Comparison of ENCODE assay signal across 8 cellular contexts in the genomic region with DNA sequence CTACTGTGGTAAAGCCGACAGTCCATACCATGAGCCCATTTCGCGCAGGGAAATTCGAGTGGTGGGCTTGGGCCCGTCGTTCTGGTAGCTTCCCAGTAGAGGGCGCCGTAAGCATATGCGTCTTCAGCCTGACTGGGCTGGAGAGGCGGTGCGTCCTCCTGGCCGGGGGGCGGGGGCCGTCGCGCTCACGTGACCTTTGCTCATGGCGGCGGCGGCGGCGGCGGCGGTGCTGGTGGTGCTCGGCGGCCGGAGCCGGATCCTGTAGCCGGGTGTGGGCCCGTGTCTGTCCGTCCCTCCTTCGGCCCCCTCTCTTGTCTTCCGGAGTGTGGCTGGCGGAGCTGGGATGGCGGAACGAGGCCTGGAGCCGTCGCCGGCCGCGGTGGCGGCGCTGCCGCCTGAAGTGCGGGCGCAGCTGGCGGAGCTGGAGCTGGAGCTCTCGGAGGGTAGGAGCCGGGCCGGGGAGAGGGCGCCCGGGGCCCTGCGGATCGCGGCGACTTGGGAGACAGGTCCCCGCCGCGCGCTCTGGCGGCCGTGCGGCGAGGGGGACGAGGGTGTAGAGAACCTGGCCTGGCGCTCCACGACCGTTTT. TPM values are rescaled to one million over a fixed set of nuclear protein-coding genes. Genes with fewer than 3 reads are reported as not detected.
DNase-seq lines count a peak whose midpoint lies in the region; ATAC-seq and TF ChIP-seq lines count a peak whose summit lies in the region.

TSS of gene DIP2B (plus strand) at position 188 of the 588 bp plus-strand sequence. CDS start at position 344, 156 bp downstream.

- H3K9me3 ChIP-seq in BE2C (no peaks in the 10 kb centered on the region), colonic mucosa (no peaks in the 10 kb centered on the region)

- H3K27me3 ChIP-seq in BE2C, result no peaks in the 10 kb centered on the region
- H3K27me3 ChIP-seq in colonic mucosa, result no peaks in the 10 kb centered on the region
- H3K27me3 ChIP-seq in layer of hippocampus (ENCODE audit: control insufficient read depth, insufficient read depth, low read length), result no peaks in the 10 kb centered on the region

- H3K4me3 ChIP-seq in BE2C (ENCODE audit: low read depth, low read length) (peak within 1 kb of the TSS; percentile 98), colonic mucosa (peak within 1 kb of the TSS; percentile 71)

- intact Hi-C loops in colonic mucosa (cut with DNase I), result loop anchor here (2.0 to 10.0 kb wide), 2 partner anchors 132 to 230 kb away; no protein-coding TSS in a partner anchor

- TF ChIP-seq CTCF in BE2C (IDR thresholded peaks at IDR 0.05; ENCODE audit: low read depth, low read length) (peak; percentile 87), colonic mucosa (IDR thresholded peaks at IDR 0.05) (peak; percentile 86)

- ATAC-seq in HG03457 (IDR thresholded peaks at IDR 0.05; ENCODE audit: unreplicated experiment), result peak; percentile 72

- H3K4me1 ChIP-seq in BE2C, result no peaks in the 10 kb centered on the region
- peaks cover 12% of the 10 kb centered on the region for H3K4me1 ChIP-seq in colonic mucosa

- peak; percentile 98 for DNase-seq in BE2C
- DNase-seq in GM19238 (ENCODE audit: insufficient read length, low spot score), result peak; percentile 80
- peak; percentile 86 to 87 for DNase-seq in NCI-H524 (lab: John Stamatoyannopoulos, UW)
- DNase-seq in activated CD4-positive, alpha-beta T cell treated with anti-CD3 and anti-CD28 coated beads for 48 hours, result peak; percentile 98
- peak; percentile 96 for DNase-seq in colonic mucosa
- DNase-seq in stimulated activated CD4-positive, alpha-beta T cell treated with anti-CD3 and anti-CD28 coated beads, Interleukin-1b, Interleukin-23, amount 100 ng/mL, for 24 hours (ENCODE audit: low read depth in 4 of 4, low spot score in 1 of 4), result peak; percentile 95 to 98 (median 96)

- peak within 1 kb of the TSS; percentile 91 to 98 for H3K9ac ChIP-seq in colonic mucosa (ENCODE audit: low read depth in 2 of 2, low read length in 2 of 2)

- H3K27ac ChIP-seq in colonic mucosa (peak within 1 kb of the TSS; percentile 89), layer of hippocampus (ENCODE audit: low read depth, low read length) (peak within 1 kb of the TSS; percentile 98)

- H3K36me3 ChIP-seq in BE2C (no peaks in the 10 kb centered on the region; the same call in 1 of the 2 replicates), colonic mucosa (no peaks in the 10 kb centered on the region)

RNA-seq across cellular contexts. Expression of gene DIP2B, which starts in this region (rescaled TPM):
- polyA plus RNA-seq in BE2C (2012; ENCODE audit: insufficient read depth, insufficient read length, low read depth), result 14.2 TPM
- total RNA-seq in colonic mucosa, result 10 to 100 TPM; 34.3 to 36.8 TPM

Comparison
In these comparisons a context has a peak if more than half of its experiments do, and no peak if none do; other contexts are left out.
1. Peak in every context shown above with its lines: DNase-seq, ATAC-seq, H3K4me3 ChIP-seq and H3K27ac ChIP-seq.